In the genomic region with DNA sequence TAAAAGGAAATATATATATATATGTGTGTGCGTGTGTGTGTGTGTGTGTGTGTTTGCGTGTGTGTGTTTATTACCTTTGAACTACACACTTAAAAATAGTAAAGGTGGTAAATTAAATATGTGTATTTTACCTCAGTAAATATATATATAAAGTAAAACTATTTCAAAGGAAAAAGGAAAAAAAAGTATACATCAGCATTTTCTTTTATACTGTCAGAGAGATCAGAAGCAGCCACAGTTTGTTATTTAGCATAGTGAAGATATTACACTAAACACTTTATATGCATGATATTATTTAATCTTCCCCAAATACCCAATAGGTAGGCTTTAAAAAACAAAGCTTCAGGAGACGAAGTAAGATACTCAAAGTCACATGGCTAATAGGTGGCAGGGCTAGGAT, we compare ENCODE assay signal across 27 cellular contexts.
"Had no signal": no experiment of that assay in that cellular context is flagged by ENCODE, and none has a peak within 500 bp of the region (broad histone marks: within the 10 kb centered on the region; RNA-seq: fewer than 3 reads in every experiment).

No MANE protein-coding gene starts in this region.

- H3K9me3 ChIP-seq: neutrophil, ovary, psoas muscle, stomach, thoracic aorta, thyroid gland, tibial nerve, upper lobe of left lung, vagina had no signal

- DNase-seq: naive thymus-derived CD4-positive, alpha-beta T cell; nephron progenitor cell; nucleus accumbens; ovary; posterior cingulate gyrus; psoas muscle; right cardiac atrium; stimulated activated CD4-positive, alpha-beta T cell treated with anti-CD3 and anti-CD28 coated beads, Interleukin-15, amount 100 ng/mL, for 24 hours; stimulated activated CD4-positive, alpha-beta T cell treated with anti-CD3 and anti-CD28 coated beads, Interleukin-2, amount 100 ng/mL, for 24 hours; stimulated activated CD4-positive, alpha-beta T cell treated with anti-CD3 and anti-CD28 coated beads, Interleukin-2, amount 100 ng/mL, for 48 hours; stimulated activated CD4-positive, alpha-beta T cell treated with anti-CD3 and anti-CD28 coated beads, Interleukin-4, amount 100 ng/mL, for 24 hours; stimulated activated naive B cell treated with anti-CD40 and anti-IgM and Interleukin-4, amounts not matched to agents 10 μg/mL and 1 μg/mL and 100 μg/mL, for 72 hours; stimulated activated naive CD4-positive, alpha-beta T cell treated with Interleukin-2 at 50 U/mL for 16 hours; stomach; thyroid gland; trophoblast cell; upper lobe of left lung had no signal

- H3K9ac ChIP-seq: parathyroid adenoma had no signal

- H3K79me2 ChIP-seq: parathyroid adenoma had no signal

- H3K4me1 ChIP-seq: parathyroid adenoma, psoas muscle, stomach, thyroid gland, upper lobe of left lung, vagina had no signal

- H3K36me3 ChIP-seq: neutrophil, ovary, stomach, thoracic aorta, thyroid gland, tibial nerve, upper lobe of left lung, vagina had no signal

- H3K4me3 ChIP-seq: ovary, psoas muscle, skin epidermis, stomach, thoracic aorta, thyroid gland, tibial nerve, upper lobe of left lung, vagina had no signal

- FAIRE-seq: urothelium cell line had no signal

- H3K27me3 ChIP-seq: neutrophil, ovary, stomach, thyroid gland, tibial nerve, upper lobe of left lung, vagina had no signal

- ATAC-seq: naive thymus-derived CD4-positive, alpha-beta T cell; natural killer cell treated with Interleukin-12 subunit alpha and Interleukin-12 subunit beta and Interleukin-15 and Interleukin-18, amount 100 ng/mL, for 72 hours; psoas muscle; right cardiac atrium; sciatic nerve; stimulated activated effector memory CD8-positive, alpha-beta T cell treated with anti-CD3 and anti-CD28 coated beads, Interleukin-12 subunit alpha, Interleukin-12 subunit beta, amount 100 ng/mL, for 72 hours; stimulated activated naive B cell treated with anti-CD40 and anti-IgM and Interleukin-4, amounts not matched to agents 10 μg/mL and 1 μg/mL and 100 μg/mL, for 72 hours had no signal

- H2AFZ ChIP-seq: parathyroid adenoma had no signal

- H3K27ac ChIP-seq: neutrophil, ovary, parathyroid adenoma, psoas muscle, skin epidermis, stomach, thoracic aorta, thyroid gland, tibial nerve, upper lobe of left lung, vagina had no signal
